8 cellular contexts compared by ENCODE assay signal in genomic region chr6:45423901-45424627, GRCh38. TPM values are rescaled to one million over a fixed set of nuclear protein-coding genes. Genes with fewer than 3 reads are reported as not detected.
DNase-seq lines count a peak whose midpoint lies in the region; ATAC-seq and TF ChIP-seq lines count a peak whose summit lies in the region.

No MANE protein-coding gene starts in this region.

- H3K4me3 ChIP-seq in HL-60 (replicated peaks; ENCODE audit: insufficient read depth, low read length) (peak overlapping the region; percentile 89), rectal smooth muscle tissue (ENCODE audit: low read length) (peak overlapping the region; percentile 87)

- H3K27me3 ChIP-seq in HL-60 (ENCODE audit: insufficient read depth, poor library complexity, severe bottlenecking) (no peaks in the 10 kb centered on the region), rectal smooth muscle tissue (ENCODE audit: control insufficient read depth, insufficient read depth, low read length) (peaks cover 16% of the 10 kb centered on the region)

- no peak for TF ChIP-seq CTCF in HL-60 (IDR thresholded peaks at IDR 0.05; ENCODE audit: insufficient read depth, low read length)
- no peak for TF ChIP-seq CTCF in activated CD8-positive, alpha-beta T cell treated with anti-CD3 and anti-CD28 coated beads for 36 hours (IDR thresholded peaks at IDR 0.05)
- no peak for TF ChIP-seq CTCF in glutamatergic neuron (IDR thresholded peaks at IDR 0.05; ENCODE audit: partially characterized antibody, unreplicated experiment)

- POLR2A ChIA-PET in activated CD8-positive, alpha-beta T cell treated with anti-CD3 and anti-CD28 coated beads for 36 hours (lab: Charles Lee) = interaction anchor here (0.7 to 1.1 kb wide), 2 partner anchors 55 to 646 kb away, joined by 3 to 4 read pairs; no protein-coding TSS in a partner anchor

- H3K36me3 Mint-ChIP-seq in activated CD8-positive, alpha-beta T cell treated with anti-CD3 and anti-CD28 coated beads for 36 hours (ENCODE audit: low read depth) = peaks cover 2% of the 10 kb centered on the region
- no peaks in the 10 kb centered on the region for H3K36me3 Mint-ChIP-seq in glutamatergic neuron (ENCODE audit: unreplicated experiment)

- peak overlapping the region; percentile 94 for H3K4me3 Mint-ChIP-seq in activated CD8-positive, alpha-beta T cell treated with anti-CD3 and anti-CD28 coated beads for 36 hours
- H3K4me3 Mint-ChIP-seq in glutamatergic neuron (ENCODE audit: unreplicated experiment) = peak overlapping the region; percentile 70

- H3K9ac ChIP-seq in rectal smooth muscle tissue (ENCODE audit: low read length) = no peak overlapping the region

- H3K4me1 Mint-ChIP-seq in activated CD8-positive, alpha-beta T cell treated with anti-CD3 and anti-CD28 coated beads for 36 hours (ENCODE audit: low read depth) = peaks cover 41% of the 10 kb centered on the region
- peaks cover 11% of the 10 kb centered on the region for H3K4me1 Mint-ChIP-seq in glutamatergic neuron (ENCODE audit: low read depth, unreplicated experiment)

- H3K4me1 ChIP-seq in rectal smooth muscle tissue (ENCODE audit: control insufficient read depth, insufficient read depth, low read length) = no peaks in the 10 kb centered on the region

- peak overlapping the region; percentile 96 for H3K27ac ChIP-seq in HL-60 (replicated peaks)
- H3K27ac ChIP-seq in rectal smooth muscle tissue (ENCODE audit: low read depth, low read length) = peak overlapping the region; percentile 22

- peak in 1 of 2 experiments; percentile 60 for DNase-seq in HL-60 (ENCODE audit: low read depth in 1 of 2, low spot score in 1 of 2)
- peak; percentile 28 for DNase-seq in activated CD8-positive, alpha-beta T cell treated with anti-CD3 and anti-CD28 coated beads for 36 hours
- DNase-seq in glutamatergic neuron = peak; percentile 58
- no peak for DNase-seq in dedifferentiated amniotic fluid mesenchymal stem cell (ENCODE audit: extremely low spot score)

- H3K36me3 ChIP-seq in rectal smooth muscle tissue (ENCODE audit: control insufficient read depth, insufficient read depth, low read length) = no peaks in the 10 kb centered on the region

- no peaks in the 10 kb centered on the region for H3K27me3 Mint-ChIP-seq in activated CD8-positive, alpha-beta T cell treated with anti-CD3 and anti-CD28 coated beads for 36 hours
- H3K27me3 Mint-ChIP-seq in glutamatergic neuron (ENCODE audit: unreplicated experiment) = peaks cover 18% of the 10 kb centered on the region

- peak overlapping the region; percentile 87 for H3K27ac Mint-ChIP-seq in activated CD8-positive, alpha-beta T cell treated with anti-CD3 and anti-CD28 coated beads for 36 hours
- no peak overlapping the region for H3K27ac Mint-ChIP-seq in glutamatergic neuron (ENCODE audit: unreplicated experiment)

- no peak for ATAC-seq in activated CD8-positive, alpha-beta T cell treated with anti-CD3 and anti-CD28 coated beads for 36 hours
- ATAC-seq in GM21390 (IDR thresholded peaks at IDR 0.05; ENCODE audit: unreplicated experiment) = no peak
- no peak for ATAC-seq in HG02759 (IDR thresholded peaks at IDR 0.05; ENCODE audit: unreplicated experiment)
- ATAC-seq in HG02623 (IDR thresholded peaks at IDR 0.05; ENCODE audit: unreplicated experiment) = no peak

- intact Hi-C loops in activated CD8-positive, alpha-beta T cell treated with anti-CD3 and anti-CD28 coated beads for 36 hours (cut with micrococcal nuclease) = loop anchor here (5.0 kb wide), 3 partner anchors 63 to 772 kb away; no protein-coding TSS in a partner anchor

- no peaks in the 10 kb centered on the region for H3K9me3 Mint-ChIP-seq in activated CD8-positive, alpha-beta T cell treated with anti-CD3 and anti-CD28 coated beads for 36 hours
- peaks cover 10% of the 10 kb centered on the region for H3K9me3 Mint-ChIP-seq in glutamatergic neuron (ENCODE audit: unreplicated experiment)

- CTCF ChIA-PET in activated CD8-positive, alpha-beta T cell treated with anti-CD3 and anti-CD28 coated beads for 36 hours (lab: Charles Lee) = interaction anchor here (1.7 kb wide), 1 partner anchor 506 kb away, joined by 6 read pairs; no protein-coding TSS in a partner anchor

RNA-seq across cellular contexts. Expression of gene SUPT3H, which starts 46.3 kb away (rescaled TPM):
- 10 to 100 TPM; 20.0 to 20.2 TPM for total RNA-seq in activated CD8-positive, alpha-beta T cell treated with anti-CD3 and anti-CD28 coated beads for 36 hours
- total RNA-seq in glutamatergic neuron (ENCODE audit: unreplicated experiment) = 16.0 TPM
